In genomic region chr4:67019670-67020069, GRCh38 we compare ENCODE assay signal across 16 cellular contexts.
DNase-seq lines count a peak whose midpoint lies in the region; TF ChIP-seq lines count a peak whose summit lies in the region.
"Had no signal": no experiment of that assay in that cellular context is flagged by ENCODE, and none has a peak within 500 bp of the region (broad histone marks: within the 10 kb centered on the region; RNA-seq: fewer than 3 reads in every experiment).

No MANE protein-coding gene starts in this region.

- H3K27me3 Mint-ChIP-seq in nephron (ENCODE audit: low read depth): no peaks in the 10 kb centered on the region
- H3K27me3 Mint-ChIP-seq: CD8-positive, alpha-beta memory T cell had no signal

- TF ChIP-seq CTCF in fibroblast of pulmonary artery (IDR thresholded peaks at IDR 0.05; ENCODE audit: low read length, missing control alignments) (no peak), nephron (IDR thresholded peaks at IDR 0.05; ENCODE audit: unreplicated experiment in 3 of 3) (no peak), WERI-Rb-1 (IDR thresholded peaks at IDR 0.05; ENCODE audit: low read depth, low read length) (no peak)

- no peaks in the 10 kb centered on the region for H3K36me3 Mint-ChIP-seq in nephron (ENCODE audit: low read depth)
- H3K36me3 Mint-ChIP-seq: CD8-positive, alpha-beta memory T cell had no signal

- peak overlapping the region; percentile 87 for H3K27ac ChIP-seq in SJSA1
- no peak overlapping the region for H3K27ac ChIP-seq in WERI-Rb-1
- H3K27ac ChIP-seq: BLaER1 had no signal

- H3K27ac Mint-ChIP-seq in nephron: peak overlapping the region; percentile 10 to 60 (median 49)
- H3K27ac Mint-ChIP-seq: CD8-positive, alpha-beta memory T cell had no signal

- peaks cover 40% of the 10 kb centered on the region for H3K4me1 ChIP-seq in SJSA1 (replicated peaks)
- H3K4me1 ChIP-seq: BLaER1 had no signal

- TF ChIP-seq POLR2A in erythroblast (IDR thresholded peaks at IDR 0.05; ENCODE audit: low read length): no peak

- DNase-seq in LHCN-M2 (ENCODE audit: low read depth) (peak; percentile 94), SJSA1 (ENCODE audit: low read depth in 1 of 2, low spot score in 2 of 2) (peak in 1 of 2 experiments; percentile 73), fibroblast of pulmonary artery (ENCODE audit: low read depth) (peak; percentile 58), WERI-Rb-1 (no peak), GM19240 (ENCODE audit: insufficient read length, low spot score) (no peak), NCI-H774 (lab: John Stamatoyannopoulos, UW) (no peak), erythroblast (lab: John Stamatoyannopoulos, UW) (no peak)
- DNase-seq: CD8-positive, alpha-beta memory T cell; H7; MM.1S; NCI-H1417; NCI-H2029 treated with DMSO at 0.1 percent for 48 hours; NCI-H2227 treated with DMSO at 0.1 percent for 48 hours; NCI-H526 treated with DMSO at 0.1 percent for 48 hours had no signal

- H3K27me3 ChIP-seq in SJSA1 (replicated peaks): no peaks in the 10 kb centered on the region
- H3K27me3 ChIP-seq in WERI-Rb-1 (ENCODE audit: insufficient read depth, low read depth, severe bottlenecking): no peaks in the 10 kb centered on the region
- H3K27me3 ChIP-seq: BLaER1 had no signal

- H3K36me3 ChIP-seq in SJSA1 (no peaks in the 10 kb centered on the region), WERI-Rb-1 (no peaks in the 10 kb centered on the region)
- H3K36me3 ChIP-seq: BLaER1 had no signal

- H3K9me3 Mint-ChIP-seq in nephron: peaks cover 14% of the 10 kb centered on the region

- peaks cover 24% of the 10 kb centered on the region for H3K4me1 Mint-ChIP-seq in nephron
- H3K4me1 Mint-ChIP-seq: CD8-positive, alpha-beta memory T cell had no signal

- H3K9me3 ChIP-seq in SJSA1 (replicated peaks) (peaks cover 2% of the 10 kb centered on the region; the same call in 1 of the 2 replicates), WERI-Rb-1 (ENCODE audit: severe bottlenecking) (no peaks in the 10 kb centered on the region)

- no peak overlapping the region for H3K4me3 Mint-ChIP-seq in nephron
- H3K4me3 Mint-ChIP-seq: CD8-positive, alpha-beta memory T cell had no signal

- H3K4me3 ChIP-seq in SJSA1 (no peak overlapping the region), fibroblast of pulmonary artery (replicated peaks; ENCODE audit: low read depth, low read length) (no peak overlapping the region), WERI-Rb-1 (ENCODE audit: low read depth, low read length) (no peak overlapping the region)
- H3K4me3 ChIP-seq: BLaER1 had no signal

Comparison
In these comparisons a context has a peak if more than half of its experiments do, and no peak if none do; other contexts are left out.
1. DNase-seq: peak in LHCN-M2 (single experiment) and fibroblast of pulmonary artery (single experiment); none in WERI-Rb-1 (single experiment), GM19240 (single experiment), NCI-H774 (single experiment) and erythroblast (0 of 2).